Comparison of ENCODE assay signal across 12 cellular contexts in the genomic region with DNA sequence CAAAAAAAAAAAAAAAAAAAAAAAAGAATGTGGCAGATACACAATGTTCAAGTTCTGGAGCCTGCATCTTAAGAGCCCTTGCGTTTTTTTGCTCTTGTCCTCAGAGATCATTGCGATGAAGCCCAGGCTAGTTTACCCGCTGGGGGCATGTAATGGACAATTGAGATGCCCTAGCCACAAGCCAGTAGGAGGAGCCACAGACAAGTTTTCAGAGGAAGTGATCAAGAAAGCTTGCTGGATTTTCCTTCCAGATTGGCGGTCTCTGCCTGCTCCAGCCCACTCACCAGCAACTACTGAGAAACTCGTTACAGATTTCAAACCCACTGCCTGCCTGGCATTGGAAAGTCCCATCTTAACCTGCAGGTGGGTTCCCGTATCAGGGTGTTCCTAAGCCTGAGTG.
A peak's percentile ranks its signal among the peaks of the same experiment; 100 is the strongest.
DNase-seq lines count a peak whose midpoint lies in the region; ATAC-seq, FAIRE-seq and TF ChIP-seq lines count a peak whose summit lies in the region.
"Had no signal": no experiment of that assay in that cellular context is flagged by ENCODE, and none has a peak within 500 bp of the region (broad histone marks: within the 10 kb centered on the region; RNA-seq: fewer than 3 reads in every experiment).

No MANE protein-coding gene starts in this region.

- H3K4me3 Mint-ChIP-seq in endodermal cell: no peak overlapping the region
- H3K4me3 Mint-ChIP-seq: CD14-positive monocyte had no signal

- peak in 1 of 2 experiments; percentile 18 for DNase-seq in A549 (ENCODE audit: low read depth in 1 of 2, low spot score in 1 of 2)
- DNase-seq in GM06990 (ENCODE audit: extremely low read depth, insufficient read length): no peak
- DNase-seq in NCI-H82 treated with DMSO at 0.1 percent for 48 hours (lab: John Stamatoyannopoulos, UW; ENCODE audit: unreplicated experiment): peak; percentile 0
- peak; percentile 60 for DNase-seq in endodermal cell
- DNase-seq in GM19240 (ENCODE audit: insufficient read length, low spot score): no peak
- DNase-seq in head of caudate nucleus: no peak
- DNase-seq: NCI-H146, right cardiac atrium had no signal

- TF ChIP-seq CTCF in A549 (IDR thresholded peaks at IDR 0.05) (0 out of 3 replicates have a peak, but pooled peaks have one; percentile 5), GM06990 (IDR thresholded peaks at IDR 0.05; ENCODE audit: insufficient read depth, low read length, poor library complexity, severe bottlenecking) (peak; percentile 23), endodermal cell (conservative IDR thresholded peaks at IDR 0.05) (peak; percentile 61), gastroesophageal sphincter (IDR thresholded peaks at IDR 0.05) (no peak)

- H3K36me3 ChIP-seq in GM06990 (ENCODE audit: control insufficient read depth, insufficient read depth, low read length) (no peaks in the 10 kb centered on the region), endodermal cell (ENCODE audit: control insufficient read depth, insufficient read depth, low read length) (no peaks in the 10 kb centered on the region), gastroesophageal sphincter (no peaks in the 10 kb centered on the region)
- H3K36me3 ChIP-seq: tibial nerve had no signal

- TF ChIP-seq EP300 in A549 (IDR thresholded peaks at IDR 0.05) (no peak), gastroesophageal sphincter (IDR thresholded peaks at IDR 0.05) (no peak)

- CTCF ChIA-PET in A549 (lab: Yijun Ruan, JAX): interaction anchor here (0.8 kb wide), 1 partner anchor 12 kb away, joined by 4 read pairs; no protein-coding TSS in a partner anchor

- H3K27me3 Mint-ChIP-seq in endodermal cell (ENCODE audit: insufficient read depth): no peaks in the 10 kb centered on the region

- intact Hi-C loops in head of caudate nucleus (cut with DNase I): no loop called here

- POLR2A ChIA-PET in A549 (lab: Yijun Ruan, JAX): no interaction called here

- no peak overlapping the region for H3K4me2 ChIP-seq in A549

- peak in 1 of 2 experiments; percentile 20; a peak in 1 of 5 replicates for TF ChIP-seq RAD21 in A549 (conservative IDR thresholded peaks at IDR 0.05 in 1 of 2, IDR thresholded peaks at IDR 0.05 in 1 of 2)

- no peaks in the 10 kb centered on the region for H3K4me1 ChIP-seq in A549
- no peaks in the 10 kb centered on the region for H3K4me1 ChIP-seq in endodermal cell (ENCODE audit: control insufficient read depth, insufficient read depth, low read length)
- H3K4me1 ChIP-seq in gastroesophageal sphincter: no peaks in the 10 kb centered on the region
- H3K4me1 ChIP-seq: tibial nerve had no signal

- no peak overlapping the region for H3K27ac Mint-ChIP-seq in endodermal cell

- TF ChIP-seq POLR2A in A549 (IDR thresholded peaks at IDR 0.05; ENCODE audit: low read length) (no peak), gastroesophageal sphincter (IDR thresholded peaks at IDR 0.05) (no peak)

- no peaks in the 10 kb centered on the region for H3K27me3 ChIP-seq in GM06990 (replicated peaks; ENCODE audit: control insufficient read depth, insufficient read depth, low read length)
- no peaks in the 10 kb centered on the region for H3K27me3 ChIP-seq in endodermal cell (ENCODE audit: control insufficient read depth, insufficient read depth, low read length, poor library complexity, severe bottlenecking)
- no peaks in the 10 kb centered on the region for H3K27me3 ChIP-seq in gastroesophageal sphincter
- H3K27me3 ChIP-seq: tibial nerve had no signal

- H3K9me3 ChIP-seq in A549 (no peaks in the 10 kb centered on the region), endodermal cell (ENCODE audit: control insufficient read depth, low read length) (no peaks in the 10 kb centered on the region), gastroesophageal sphincter (no peaks in the 10 kb centered on the region)
- H3K9me3 ChIP-seq: tibial nerve had no signal

- no peaks in the 10 kb centered on the region for H3K4me1 Mint-ChIP-seq in endodermal cell
- H3K4me1 Mint-ChIP-seq: CD14-positive monocyte had no signal

- 36% methylated on average over 6 of the region's 6 CpGs for WGBS in A549 (ENCODE audit: missing lambda C conversion rate)
- WGBS in endodermal cell (ENCODE audit: insufficient coverage in 1 of 2, insufficient read length in 1 of 2), 2 experiments: 87 to 93% methylated on average over 4 to 6 of the region's 6 CpGs
- 81 to 84% methylated on average over 4 to 5 of the region's 6 CpGs for WGBS in gastroesophageal sphincter (ENCODE audit: low coverage in 1 of 2), 2 donors

- ATAC-seq in A549 (peak; percentile 62 to 65; a peak in 4 of 6 replicates), gastroesophageal sphincter (no peak), HG03378 (IDR thresholded peaks at IDR 0.05; ENCODE audit: unreplicated experiment) (no peak)
- ATAC-seq: right cardiac atrium had no signal

- H3K9ac ChIP-seq in endodermal cell (ENCODE audit: extremely low read depth, low read length, poor library complexity, severe bottlenecking): no peak overlapping the region

- H3K27ac ChIP-seq in A549 (no peak overlapping the region), endodermal cell (ENCODE audit: low read depth, low read length) (no peak overlapping the region), gastroesophageal sphincter (no peak overlapping the region)
- H3K27ac ChIP-seq: tibial nerve had no signal

- no peak for FAIRE-seq in A549 (lab: Jason Lieb, UNC)

- H3K4me3 ChIP-seq in A549 (no peak overlapping the region), GM06990 (replicated peaks; ENCODE audit: low read depth, low read length) (no peak overlapping the region), endodermal cell (ENCODE audit: low read length) (no peak overlapping the region), gastroesophageal sphincter (no peak overlapping the region)
- H3K4me3 ChIP-seq: tibial nerve had no signal

- H3K36me3 Mint-ChIP-seq in endodermal cell (ENCODE audit: low read depth): no peaks in the 10 kb centered on the region
- H3K36me3 Mint-ChIP-seq: CD14-positive monocyte had no signal

- H3K9me3 Mint-ChIP-seq in endodermal cell: no peaks in the 10 kb centered on the region
- H3K9me3 Mint-ChIP-seq: CD14-positive monocyte had no signal

TF ChIP-seq in A549, 52 proteins besides CTCF, POLR2A, EP300 and RAD21:
- TF ChIP-seq SMC3 (IDR thresholded peaks at IDR 0.05) (0 out of 3 replicates have a peak, but pooled peaks have one; percentile 18), CHD2 (IDR thresholded peaks at IDR 0.05; ENCODE audit: low read length, partially characterized antibody) (no peak)

Comparison
In these comparisons a context has a peak if more than half of its experiments do, and no peak if none do; other contexts are left out.
1. ATAC-seq: peak in A549 (2 of 2); none in gastroesophageal sphincter (single experiment) and HG03378 (single experiment).
2. DNase-seq: peak in NCI-H82 treated with DMSO at 0.1 percent for 48 hours (single experiment) and endodermal cell (single experiment); none in GM06990 (single experiment), GM19240 (single experiment) and head of caudate nucleus (0 of 42).
3. CTCF ChIP-seq: peak in A549 (single experiment), GM06990 (single experiment) and endodermal cell (single experiment); none in gastroesophageal sphincter (0 of 4).